In the genomic region with DNA sequence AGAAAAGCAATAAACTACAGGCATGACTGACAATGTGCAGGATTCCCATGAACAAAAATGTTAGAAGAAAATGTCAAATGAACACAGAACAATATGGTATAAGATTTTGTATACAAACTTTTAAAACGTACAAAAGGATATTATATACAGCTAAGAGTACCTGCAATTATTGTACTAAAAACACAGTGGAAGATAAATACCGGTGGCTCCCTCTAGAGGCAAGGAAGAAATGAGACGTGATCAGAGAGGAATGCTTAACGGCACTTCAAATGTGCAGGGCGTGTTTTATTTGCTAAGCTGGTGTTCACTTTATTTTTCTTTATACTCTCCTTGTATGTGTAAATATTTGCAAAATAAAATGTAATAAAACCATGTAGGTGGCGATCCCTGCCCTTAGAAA, we compare ENCODE assay signal across 7 cellular contexts.
DNase-seq lines count a peak whose midpoint lies in the region; ATAC-seq and TF ChIP-seq lines count a peak whose summit lies in the region.

No MANE protein-coding gene starts in this region.

- WGBS in adrenal gland, 4 donors = 30 to 32% (median 31%) methylated on average over 6 of the region's 6 CpGs

- no peak for TF ChIP-seq POLR2A in adrenal gland (IDR thresholded peaks at IDR 0.05)

- no peaks in the 10 kb centered on the region for H3K4me1 ChIP-seq in adrenal gland (replicated peaks in 1 of 2)

- TF ChIP-seq CTCF in GM12864 (IDR thresholded peaks at IDR 0.05; ENCODE audit: low read depth, low read length, missing control alignments) (peak; percentile 59), adrenal gland (IDR thresholded peaks at IDR 0.05) (peak; percentile 37 to 69 (median 60))

- intact Hi-C loops in adrenal gland (cut with DNase I) = no loop called here

- no peak for DNase-seq in GM12864 (ENCODE audit: low read depth)
- peak; percentile 71 for DNase-seq in OCI-M1 (lab: John Stamatoyannopoulos, UW)
- DNase-seq in adrenal gland = peak; percentile 17 to 58 (median 29)
- peak; percentile 41 for DNase-seq in inferior parietal cortex (ENCODE audit: extremely low spot score)
- peak; percentile 16 for DNase-seq in stimulated activated CD8-positive, alpha-beta memory T cell treated with anti-CD3 and anti-CD28 coated beads, Interleukin-15, amount 100 ng/mL, for 1 hour (ENCODE audit: low read depth)
- no peak for DNase-seq in UCSD-AML1 (lab: John Stamatoyannopoulos, UW; ENCODE audit: unreplicated experiment)

- no peaks in the 10 kb centered on the region for H3K9me3 ChIP-seq in adrenal gland (replicated peaks in 1 of 3)

- no peaks in the 10 kb centered on the region for H3K36me3 ChIP-seq in adrenal gland (replicated peaks in 1 of 2)

- H3K4me3 ChIP-seq in GM12864 (ENCODE audit: low read depth, low read length) (no peak overlapping the region), adrenal gland (no peak overlapping the region)

- peak; percentile 44 for ATAC-seq in HG02981 (IDR thresholded peaks at IDR 0.05; ENCODE audit: unreplicated experiment)

- no peaks in the 10 kb centered on the region for H3K27me3 ChIP-seq in adrenal gland

- no peak overlapping the region for H3K27ac ChIP-seq in adrenal gland

Comparison
In these comparisons a context has a peak if more than half of its experiments do, and no peak if none do; other contexts are left out.
1. DNase-seq: peak in OCI-M1 (single experiment), adrenal gland (7 of 7), inferior parietal cortex (single experiment) and stimulated activated CD8-positive, alpha-beta memory T cell treated with anti-CD3 and anti-CD28 coated beads, Interleukin-15, amount 100 ng/mL, for 1 hour (single experiment); none in GM12864 (single experiment) and UCSD-AML1 (single experiment).